ENCODE assay signal across 1 cellular context in the genomic region with DNA sequence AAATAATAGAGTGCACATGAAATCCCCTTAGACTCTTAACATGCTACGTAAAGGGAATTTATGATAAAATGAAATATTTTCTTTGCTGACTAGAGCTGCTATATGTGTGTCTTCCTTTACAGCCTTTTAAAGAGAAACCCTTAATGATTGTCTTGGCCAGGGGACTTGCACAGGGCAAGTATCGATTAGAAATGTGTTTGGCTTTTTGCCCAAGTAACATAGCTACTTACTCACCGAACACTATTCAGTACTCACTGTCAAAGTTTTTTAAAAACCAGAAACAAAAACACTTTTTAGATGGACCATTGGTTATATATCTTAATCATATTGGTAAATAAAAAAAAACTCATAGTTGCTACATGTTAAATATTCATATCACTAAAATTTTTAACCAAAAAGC.
TF ChIP-seq lines count a peak whose summit lies in the region.

No MANE protein-coding gene starts in this region.

TF ChIP-seq in SK-N-SH treated with all-trans-retinoic acid at 6 μM for 48 hours, 23 proteins besides CTCF, POLR2A, EP300 and RAD21 (continued from another document):
- no peak for TF ChIP-seq ZC3H10 (CRISPR knock-in tag; IDR thresholded peaks at IDR 0.05)
- TF ChIP-seq, protein P1, sequence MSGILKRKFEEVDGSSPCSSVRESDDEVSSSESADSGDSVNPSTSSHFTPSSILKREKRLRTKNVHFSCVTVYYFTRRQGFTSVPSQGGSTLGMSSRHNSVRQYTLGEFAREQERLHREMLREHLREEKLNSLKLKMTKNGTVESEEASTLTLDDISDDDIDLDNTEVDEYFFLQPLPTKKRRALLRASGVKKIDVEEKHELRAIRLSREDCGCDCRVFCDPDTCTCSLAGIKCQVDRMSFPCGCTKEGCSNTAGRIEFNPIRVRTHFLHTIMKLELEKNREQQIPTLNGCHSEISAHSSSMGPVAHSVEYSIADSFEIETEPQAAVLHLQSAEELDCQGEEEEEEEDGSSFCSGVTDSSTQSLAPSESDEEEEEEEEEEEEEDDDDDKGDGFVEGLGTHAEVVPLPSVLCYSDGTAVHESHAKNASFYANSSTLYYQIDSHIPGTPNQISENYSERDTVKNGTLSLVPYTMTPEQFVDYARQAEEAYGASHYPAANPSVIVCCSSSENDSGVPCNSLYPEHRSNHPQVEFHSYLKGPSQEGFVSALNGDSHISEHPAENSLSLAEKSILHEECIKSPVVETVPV (CRISPR knock-in tag; IDR thresholded peaks at IDR 0.05) = no peak
- no peak for TF ChIP-seq BACH2 (CRISPR knock-in tag; IDR thresholded peaks at IDR 0.05; ENCODE audit: borderline replicate concordance)
- TF ChIP-seq ZNF70 (CRISPR knock-in tag; IDR thresholded peaks at IDR 0.05) = no peak
- TF ChIP-seq, protein P2, sequence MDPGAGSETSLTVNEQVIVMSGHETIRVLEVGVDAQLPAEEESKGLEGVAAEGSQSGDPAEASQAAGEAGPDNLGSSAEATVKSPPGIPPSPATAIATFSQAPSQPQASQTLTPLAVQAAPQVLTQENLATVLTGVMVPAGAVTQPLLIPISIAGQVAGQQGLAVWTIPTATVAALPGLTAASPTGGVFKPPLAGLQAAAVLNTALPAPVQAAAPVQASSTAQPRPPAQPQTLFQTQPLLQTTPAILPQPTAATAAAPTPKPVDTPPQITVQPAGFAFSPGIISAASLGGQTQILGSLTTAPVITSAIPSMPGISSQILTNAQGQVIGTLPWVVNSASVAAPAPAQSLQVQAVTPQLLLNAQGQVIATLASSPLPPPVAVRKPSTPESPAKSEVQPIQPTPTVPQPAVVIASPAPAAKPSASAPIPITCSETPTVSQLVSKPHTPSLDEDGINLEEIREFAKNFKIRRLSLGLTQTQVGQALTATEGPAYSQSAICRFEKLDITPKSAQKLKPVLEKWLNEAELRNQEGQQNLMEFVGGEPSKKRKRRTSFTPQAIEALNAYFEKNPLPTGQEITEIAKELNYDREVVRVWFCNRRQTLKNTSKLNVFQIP (CRISPR knock-in tag; IDR thresholded peaks at IDR 0.05; ENCODE audit: borderline replicate concordance, low read depth) = no peak
- no peak for TF ChIP-seq SNAI2 (CRISPR knock-in tag; IDR thresholded peaks at IDR 0.05)
